Comparison of ENCODE assay signal across 10 cellular contexts in the genomic region with DNA sequence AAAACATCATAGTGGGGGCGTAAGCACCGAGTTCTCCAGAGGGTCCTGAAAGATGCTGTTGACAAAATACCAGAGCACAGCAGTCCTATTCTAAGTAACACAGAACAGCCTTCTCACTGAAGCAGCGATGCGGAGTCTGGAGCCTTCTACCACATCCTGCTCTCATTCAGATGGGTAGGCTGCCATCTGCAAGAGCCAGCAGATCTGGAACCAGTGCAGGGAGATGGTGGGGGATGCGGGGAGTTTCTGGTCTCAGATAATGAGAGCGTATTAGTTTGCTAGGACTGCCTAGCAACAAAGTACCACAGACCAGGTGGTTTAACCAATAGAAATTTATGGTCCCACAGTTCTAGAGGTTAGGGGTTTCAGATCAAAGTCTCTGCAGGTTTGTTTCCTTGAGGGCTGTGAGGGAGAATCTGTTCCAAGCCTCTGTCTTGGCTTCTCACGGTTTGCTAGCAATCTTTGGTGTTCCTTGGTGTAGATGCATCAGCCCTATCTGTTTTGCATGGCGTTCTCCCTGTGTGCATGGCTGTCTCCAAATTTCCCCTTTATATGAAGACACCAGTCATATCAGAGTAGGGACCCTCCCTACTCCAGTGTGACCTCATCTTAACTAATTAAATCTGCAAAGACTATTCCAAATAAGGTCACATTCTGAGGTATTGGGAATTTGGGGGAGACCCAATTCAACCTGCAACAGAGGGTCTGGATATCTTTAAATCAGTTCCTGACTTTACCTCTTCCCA. TPM values are rescaled to one million over a fixed set of nuclear protein-coding genes. Genes with fewer than 3 reads are reported as not detected.
DNase-seq lines count a peak whose midpoint lies in the region; ATAC-seq, FAIRE-seq and TF ChIP-seq lines count a peak whose summit lies in the region.
"Had no signal": no experiment of that assay in that cellular context is flagged by ENCODE, and none has a peak within 500 bp of the region (broad histone marks: within the 10 kb centered on the region; RNA-seq: fewer than 3 reads in every experiment).

No MANE protein-coding gene starts in this region.

- peak; percentile 73 for FAIRE-seq in GM12892 (lab: Jason Lieb, UNC)

- no peak for DNase-seq in GM12892 (ENCODE audit: insufficient read length)
- DNase-seq in NAMALWA (ENCODE audit: low spot score): peak; percentile 68
- DNase-seq in NCI-H146 (lab: John Stamatoyannopoulos, UW): no peak
- DNase-seq in 8988T: no peak
- no peak for DNase-seq in NK-92 (lab: John Stamatoyannopoulos, UW; ENCODE audit: unreplicated experiment)
- DNase-seq in NCI-H2029 (lab: John Stamatoyannopoulos, UW): no peak
- DNase-seq: activated CD4-positive, alpha-beta memory T cell treated with anti-CD3 and anti-CD28 coated beads, Interleukin-2, amount 10 ng/mL, durations not matched to agents 7 days and 5 days; NCI-H2107 had no signal

- ATAC-seq in GM19397 (IDR thresholded peaks at IDR 0.05; ENCODE audit: unreplicated experiment) (peak; percentile 82), HG02870 (IDR thresholded peaks at IDR 0.05; ENCODE audit: unreplicated experiment) (peak; percentile 82)

- no peak for TF ChIP-seq POLR2A in GM12892 (IDR thresholded peaks at IDR 0.05; ENCODE audit: low read depth, low read length)

RNA-seq across cellular contexts. Expression of a gene that starts 52.0 kb away (rescaled TPM):
- 0.53 TPM for polyA plus RNA-seq in GM12892 (2012; ENCODE audit: missing spikeins)
